12 cellular contexts compared by ENCODE assay signal in genomic region chr17:76270127-76270592, GRCh38. TPM values are rescaled to one million over a fixed set of nuclear protein-coding genes. Genes with fewer than 3 reads are reported as not detected.
DNase-seq lines count a peak whose midpoint lies in the region; ATAC-seq and TF ChIP-seq lines count a peak whose summit lies in the region.
"Had no signal": no experiment of that assay in that cellular context is flagged by ENCODE, and none has a peak within 500 bp of the region (broad histone marks: within the 10 kb centered on the region; RNA-seq: fewer than 3 reads in every experiment).

No MANE protein-coding gene starts in this region.

- H3K9me3 Mint-ChIP-seq in activated T-helper 1 cell treated with anti-CD3 and anti-CD28 coated beads, Interleukin-12 subunit alpha, Interleukin-12 subunit beta, Interleukin-2, Interleukin-4 antibody, amounts not matched to agents 30 ng/mL and 10 ng/mL and 1 ng/mL, durations not matched to agents 14 hours and 24 hours and 36 hours = no peaks in the 10 kb centered on the region

- TF ChIP-seq CTCF in DND-41 (IDR thresholded peaks at IDR 0.05; ENCODE audit: borderline replicate concordance, extremely low read depth, low read length, poor library complexity, severe bottlenecking) (no peak), osteoblast (IDR thresholded peaks at IDR 0.05; ENCODE audit: extremely low read depth, low read depth, low read length) (no peak)

- no peak overlapping the region for H3K9ac ChIP-seq in DND-41 (ENCODE audit: low read depth, low read length)

- H4K20me1 ChIP-seq in DND-41 (ENCODE audit: insufficient read depth, low read length) (peaks cover 52% of the 10 kb centered on the region), osteoblast (ENCODE audit: insufficient read depth, low read length) (peaks cover 2% of the 10 kb centered on the region)

- H3K27me3 ChIP-seq in DND-41 (ENCODE audit: insufficient read depth, low read length, poor library complexity) = no peaks in the 10 kb centered on the region
- H3K27me3 ChIP-seq in osteoblast (ENCODE audit: insufficient read depth, low read length) = no peaks in the 10 kb centered on the region
- H3K27me3 ChIP-seq: uterus had no signal

- no peaks in the 10 kb centered on the region for H3K27me3 Mint-ChIP-seq in activated T-helper 1 cell treated with anti-CD3 and anti-CD28 coated beads, Interleukin-12 subunit alpha, Interleukin-12 subunit beta, Interleukin-2, Interleukin-4 antibody, amounts not matched to agents 30 ng/mL and 10 ng/mL and 1 ng/mL, durations not matched to agents 14 hours and 24 hours and 36 hours (ENCODE audit: insufficient read depth)

- peak; percentile 17 for TF ChIP-seq POLR2A in GM18951 (IDR thresholded peaks at IDR 0.05; ENCODE audit: extremely low read depth, insufficient read depth, insufficient read length)

- H3K36me3 ChIP-seq in DND-41 (ENCODE audit: insufficient read depth, low read length) (peaks cover 60% of the 10 kb centered on the region), osteoblast (ENCODE audit: insufficient read depth, low read length) (peaks cover 10% of the 10 kb centered on the region)
- H3K36me3 ChIP-seq: uterus had no signal

- no peak for DNase-seq in DND-41
- DNase-seq in activated T-helper 1 cell treated with anti-CD3 and anti-CD28 coated beads, Interleukin-12 subunit alpha, Interleukin-12 subunit beta, Interleukin-2, Interleukin-4 antibody, amounts not matched to agents 30 ng/mL and 10 ng/mL and 1 ng/mL, durations not matched to agents 14 hours and 24 hours and 36 hours (ENCODE audit: low spot score) = no peak
- DNase-seq in osteoblast (ENCODE audit: insufficient read length, low spot score, missing footprints) = peak; percentile 65
- DNase-seq in DMS79 (lab: John Stamatoyannopoulos, UW) = no peak
- DNase-seq in germinal center (ENCODE audit: low spot score) = no peak
- DNase-seq: DMS153, head of caudate nucleus, IMR-90, NCI-H187 treated with DMSO at 0.1 percent for 48 hours, uterus had no signal

- H3K4me2 ChIP-seq in DND-41 (ENCODE audit: insufficient read depth, low read length) (peak overlapping the region; percentile 41; the same call in 1 of the 2 replicates), osteoblast (ENCODE audit: insufficient read depth, low read length) (no peak overlapping the region)

- in situ Hi-C loops in GM18951 (cut with MboI; ENCODE audit: low sequenced_read_pairs, unreplicated experiment) = no loop called here

- peak overlapping the region; percentile 98 for H3K27ac Mint-ChIP-seq in activated T-helper 1 cell treated with anti-CD3 and anti-CD28 coated beads, Interleukin-12 subunit alpha, Interleukin-12 subunit beta, Interleukin-2, Interleukin-4 antibody, amounts not matched to agents 30 ng/mL and 10 ng/mL and 1 ng/mL, durations not matched to agents 14 hours and 24 hours and 36 hours

- intact Hi-C loops in activated T-helper 1 cell treated with anti-CD3 and anti-CD28 coated beads, Interleukin-12 subunit alpha, Interleukin-12 subunit beta, Interleukin-2, Interleukin-4 antibody, amounts not matched to agents 30 ng/mL and 10 ng/mL and 1 ng/mL, durations not matched to agents 14 hours and 24 hours and 36 hours (cut with micrococcal nuclease) = loop anchor here (10.0 kb wide), 1 partner anchor 365 kb away; the partner anchor contains the start of gene MRPL38

- H3K4me3 Mint-ChIP-seq in activated T-helper 1 cell treated with anti-CD3 and anti-CD28 coated beads, Interleukin-12 subunit alpha, Interleukin-12 subunit beta, Interleukin-2, Interleukin-4 antibody, amounts not matched to agents 30 ng/mL and 10 ng/mL and 1 ng/mL, durations not matched to agents 14 hours and 24 hours and 36 hours = peak overlapping the region; percentile 94

- ATAC-seq in DND-41 (ENCODE audit: insufficient read depth, low read depth) (no peak), HG03025 (IDR thresholded peaks at IDR 0.05; ENCODE audit: low FRiP score, unreplicated experiment) (no peak)

- H3K4me1 Mint-ChIP-seq in activated T-helper 1 cell treated with anti-CD3 and anti-CD28 coated beads, Interleukin-12 subunit alpha, Interleukin-12 subunit beta, Interleukin-2, Interleukin-4 antibody, amounts not matched to agents 30 ng/mL and 10 ng/mL and 1 ng/mL, durations not matched to agents 14 hours and 24 hours and 36 hours (ENCODE audit: low read depth) = peaks cover 45% of the 10 kb centered on the region

- H3K79me2 ChIP-seq in DND-41 (ENCODE audit: insufficient read depth, low read length) (peaks cover 54% of the 10 kb centered on the region), osteoblast (ENCODE audit: insufficient read depth, low read length) (peaks cover 43% of the 10 kb centered on the region)

- H3K4me3 ChIP-seq in DND-41 (ENCODE audit: low read depth in 1 of 2, low read length in 2 of 2) (no peak overlapping the region), osteoblast (ENCODE audit: insufficient read depth, low read length) (no peak overlapping the region)
- H3K4me3 ChIP-seq: uterus had no signal

- no peaks in the 10 kb centered on the region for H3K9me3 ChIP-seq in DND-41 (ENCODE audit: insufficient read depth, low read length, severe bottlenecking)
- H3K9me3 ChIP-seq in osteoblast (ENCODE audit: low read depth, low read length) = no peaks in the 10 kb centered on the region
- H3K9me3 ChIP-seq: uterus had no signal

- H3K36me3 Mint-ChIP-seq in activated T-helper 1 cell treated with anti-CD3 and anti-CD28 coated beads, Interleukin-12 subunit alpha, Interleukin-12 subunit beta, Interleukin-2, Interleukin-4 antibody, amounts not matched to agents 30 ng/mL and 10 ng/mL and 1 ng/mL, durations not matched to agents 14 hours and 24 hours and 36 hours (ENCODE audit: low read depth) = peaks cover 36% of the 10 kb centered on the region

- H3K4me1 ChIP-seq in DND-41 (ENCODE audit: insufficient read depth, low read length) (peaks cover 45% of the 10 kb centered on the region), osteoblast (ENCODE audit: insufficient read depth, low read length) (peaks cover 24% of the 10 kb centered on the region)

- H2AFZ ChIP-seq in DND-41 (ENCODE audit: low read depth, low read length) = no peak overlapping the region
- H2AFZ ChIP-seq in osteoblast (ENCODE audit: low read length) = no peak overlapping the region

- H3K27ac ChIP-seq in DND-41 (ENCODE audit: low read length) = no peak overlapping the region
- H3K27ac ChIP-seq in osteoblast (ENCODE audit: low read depth, low read length) = no peak overlapping the region
- H3K27ac ChIP-seq: uterus had no signal

RNA-seq across cellular contexts. Expression of gene UBALD2, which starts 5.0 kb away (rescaled TPM):
- total RNA-seq in activated T-helper 1 cell treated with anti-CD3 and anti-CD28 coated beads, Interleukin-12 subunit alpha, Interleukin-12 subunit beta, Interleukin-2, Interleukin-4 antibody, amounts not matched to agents 30 ng/mL and 10 ng/mL and 1 ng/mL, durations not matched to agents 14 hours and 24 hours and 36 hours = 206 and 217 TPM in 2 replicates
- 3.8 and 5.1 TPM in 2 replicates for total RNA-seq in osteoblast

RNA-seq across cellular contexts. Expression of gene RNF157, which starts 29.9 kb away (rescaled TPM):
- 50.4 and 51.7 TPM in 2 replicates for total RNA-seq in activated T-helper 1 cell treated with anti-CD3 and anti-CD28 coated beads, Interleukin-12 subunit alpha, Interleukin-12 subunit beta, Interleukin-2, Interleukin-4 antibody, amounts not matched to agents 30 ng/mL and 10 ng/mL and 1 ng/mL, durations not matched to agents 14 hours and 24 hours and 36 hours
- 0.29 and 0.36 TPM in 2 replicates for total RNA-seq in osteoblast

RNA-seq across cellular contexts. Expression of gene QRICH2, which starts 37.9 kb away (rescaled TPM):
- total RNA-seq in activated T-helper 1 cell treated with anti-CD3 and anti-CD28 coated beads, Interleukin-12 subunit alpha, Interleukin-12 subunit beta, Interleukin-2, Interleukin-4 antibody, amounts not matched to agents 30 ng/mL and 10 ng/mL and 1 ng/mL, durations not matched to agents 14 hours and 24 hours and 36 hours = 2.7 and 3.3 TPM in 2 replicates
- 2.9 and 3.6 TPM in 2 replicates for total RNA-seq in osteoblast

Comparison
In these comparisons a context has a peak if more than half of its experiments do, and no peak if none do; other contexts are left out.
1. RNA of gene UBALD2, which starts 5.0 kb away (total RNA-seq): 206 to 217 TPM in activated T-helper 1 cell treated with anti-CD3 and anti-CD28 coated beads, Interleukin-12 subunit alpha, Interleukin-12 subunit beta, Interleukin-2, Interleukin-4 antibody, amounts not matched to agents 30 ng/mL and 10 ng/mL and 1 ng/mL, durations not matched to agents 14 hours and 24 hours and 36 hours; 3.8 to 5.1 TPM in osteoblast; every median in the first group is over 10 times any median in the second.
2. RNA of gene RNF157, which starts 29.9 kb away (total RNA-seq): 50.4 to 51.7 TPM in activated T-helper 1 cell treated with anti-CD3 and anti-CD28 coated beads, Interleukin-12 subunit alpha, Interleukin-12 subunit beta, Interleukin-2, Interleukin-4 antibody, amounts not matched to agents 30 ng/mL and 10 ng/mL and 1 ng/mL, durations not matched to agents 14 hours and 24 hours and 36 hours; 0.29 to 0.36 TPM in osteoblast; every median in the first group is over 10 times any median in the second.